Comparison of ENCODE assay signal across 1 cellular context in the genomic region with DNA sequence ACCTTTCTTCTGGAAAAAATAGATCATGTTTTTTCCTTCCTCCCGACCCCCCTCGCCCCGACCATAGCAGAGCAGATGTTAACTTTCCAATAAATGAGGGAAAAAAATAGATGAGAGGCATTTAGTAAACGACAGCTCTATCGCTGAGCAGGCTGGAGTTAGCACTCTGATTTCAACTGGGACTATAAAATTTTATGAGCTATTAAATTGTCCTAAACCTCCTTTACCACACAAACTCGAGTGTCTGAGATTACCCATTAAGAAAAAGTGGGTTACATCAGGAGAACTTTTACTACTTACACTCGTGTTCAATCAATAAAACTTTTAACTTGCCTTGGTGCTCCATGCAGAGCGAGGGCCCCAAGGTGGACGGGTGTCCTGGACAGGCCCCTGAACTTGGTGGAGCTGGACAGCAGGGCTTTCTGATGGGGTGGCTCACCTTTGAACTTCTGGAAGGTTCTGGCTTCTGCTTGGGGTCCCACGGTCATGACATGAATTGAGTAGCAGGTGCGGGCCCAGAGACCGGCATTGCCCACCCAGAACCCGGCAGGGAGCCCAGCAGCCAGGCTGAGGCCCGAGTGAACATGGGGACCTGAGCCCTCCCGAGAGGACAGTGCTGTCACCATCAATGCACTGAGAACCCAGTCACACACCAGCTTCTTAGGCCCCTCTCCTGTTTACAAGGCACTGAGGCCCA.
A peak's percentile ranks its signal among the peaks of the same experiment; 100 is the strongest.
TF ChIP-seq lines count a peak whose summit lies in the region.

No MANE protein-coding gene starts in this region.

TF ChIP-seq in HEK293, 187 proteins besides CTCF, POLR2A, EP300 and RAD21 (continued from another document):
- TF ChIP-seq, protein P1, sequence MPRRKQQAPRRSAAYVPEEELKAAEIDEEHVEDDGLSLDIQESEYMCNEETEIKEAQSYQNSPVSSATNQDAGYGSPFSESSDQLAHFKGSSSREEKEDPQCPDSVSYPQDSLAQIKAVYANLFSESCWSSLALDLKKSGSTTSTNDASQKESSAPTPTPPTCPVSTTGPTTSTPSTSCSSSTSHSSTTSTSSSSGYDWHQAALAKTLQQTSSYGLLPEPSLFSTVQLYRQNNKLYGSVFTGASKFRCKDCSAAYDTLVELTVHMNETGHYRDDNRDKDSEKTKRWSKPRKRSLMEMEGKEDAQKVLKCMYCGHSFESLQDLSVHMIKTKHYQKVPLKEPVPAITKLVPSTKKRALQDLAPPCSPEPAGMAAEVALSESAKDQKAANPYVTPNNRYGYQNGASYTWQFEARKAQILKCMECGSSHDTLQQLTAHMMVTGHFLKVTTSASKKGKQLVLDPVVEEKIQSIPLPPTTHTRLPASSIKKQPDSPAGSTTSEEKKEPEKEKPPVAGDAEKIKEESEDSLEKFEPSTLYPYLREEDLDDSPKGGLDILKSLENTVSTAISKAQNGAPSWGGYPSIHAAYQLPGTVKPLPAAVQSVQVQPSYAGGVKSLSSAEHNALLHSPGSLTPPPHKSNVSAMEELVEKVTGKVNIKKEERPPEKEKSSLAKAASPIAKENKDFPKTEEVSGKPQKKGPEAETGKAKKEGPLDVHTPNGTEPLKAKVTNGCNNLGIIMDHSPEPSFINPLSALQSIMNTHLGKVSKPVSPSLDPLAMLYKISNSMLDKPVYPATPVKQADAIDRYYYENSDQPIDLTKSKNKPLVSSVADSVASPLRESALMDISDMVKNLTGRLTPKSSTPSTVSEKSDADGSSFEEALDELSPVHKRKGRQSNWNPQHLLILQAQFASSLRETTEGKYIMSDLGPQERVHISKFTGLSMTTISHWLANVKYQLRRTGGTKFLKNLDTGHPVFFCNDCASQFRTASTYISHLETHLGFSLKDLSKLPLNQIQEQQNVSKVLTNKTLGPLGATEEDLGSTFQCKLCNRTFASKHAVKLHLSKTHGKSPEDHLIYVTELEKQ (tag by site-specific recombination; IDR thresholded peaks at IDR 0.05; ENCODE audit: borderline replicate concordance) = no peak; the same call in 1 of the 2 replicates
- TF ChIP-seq TRIM28 (IDR thresholded peaks at IDR 0.05; ENCODE audit: borderline replicate concordance, low read length) (no peak), ZNF677 (tag by site-specific recombination; IDR thresholded peaks at IDR 0.05) (no peak), TCF7L2 (IDR thresholded peaks at IDR 0.05; ENCODE audit: borderline replicate concordance, low read depth, low read length) (no peak), ZNF843 (tag by site-specific recombination; IDR thresholded peaks at IDR 0.05) (peak; percentile 93), ZNF658 (tag by site-specific recombination; IDR thresholded peaks at IDR 0.05) (no peak), ZNF416 (tag by site-specific recombination; IDR thresholded peaks at IDR 0.05) (no peak), ZNF830 (tag by site-specific recombination; IDR thresholded peaks at IDR 0.05; ENCODE audit: low read depth) (no peak), MYNN (tag by site-specific recombination; IDR thresholded peaks at IDR 0.05; ENCODE audit: borderline replicate concordance) (peak; percentile 82), ZXDB (tag by site-specific recombination; IDR thresholded peaks at IDR 0.05) (no peak), ZNF624 (tag by site-specific recombination; IDR thresholded peaks at IDR 0.05) (no peak), ZNF223 (tag by site-specific recombination; IDR thresholded peaks at IDR 0.05) (no peak), MZF1 (tag by site-specific recombination; IDR thresholded peaks at IDR 0.05; ENCODE audit: borderline replicate concordance) (no peak), ZNF654 (tag by site-specific recombination; IDR thresholded peaks at IDR 0.05; ENCODE audit: low read depth) (no peak), ZNF10 (tag by site-specific recombination; IDR thresholded peaks at IDR 0.05) (no peak), PRDM1 (tag by site-specific recombination; IDR thresholded peaks at IDR 0.05) (no peak), ZNF423 (tag by site-specific recombination; IDR thresholded peaks at IDR 0.05) (0 out of 2 replicates have a peak, but pooled peaks have one; percentile 40), SETDB1 (IDR thresholded peaks at IDR 0.05; ENCODE audit: insufficient read length, low read length) (no peak)
- TF ChIP-seq, protein P2, sequence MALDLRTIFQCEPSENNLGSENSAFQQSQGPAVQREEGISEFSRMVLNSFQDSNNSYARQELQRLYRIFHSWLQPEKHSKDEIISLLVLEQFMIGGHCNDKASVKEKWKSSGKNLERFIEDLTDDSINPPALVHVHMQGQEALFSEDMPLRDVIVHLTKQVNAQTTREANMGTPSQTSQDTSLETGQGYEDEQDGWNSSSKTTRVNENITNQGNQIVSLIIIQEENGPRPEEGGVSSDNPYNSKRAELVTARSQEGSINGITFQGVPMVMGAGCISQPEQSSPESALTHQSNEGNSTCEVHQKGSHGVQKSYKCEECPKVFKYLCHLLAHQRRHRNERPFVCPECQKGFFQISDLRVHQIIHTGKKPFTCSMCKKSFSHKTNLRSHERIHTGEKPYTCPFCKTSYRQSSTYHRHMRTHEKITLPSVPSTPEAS (tag by site-specific recombination; IDR thresholded peaks at IDR 0.05) = no peak
